In the genomic region with DNA sequence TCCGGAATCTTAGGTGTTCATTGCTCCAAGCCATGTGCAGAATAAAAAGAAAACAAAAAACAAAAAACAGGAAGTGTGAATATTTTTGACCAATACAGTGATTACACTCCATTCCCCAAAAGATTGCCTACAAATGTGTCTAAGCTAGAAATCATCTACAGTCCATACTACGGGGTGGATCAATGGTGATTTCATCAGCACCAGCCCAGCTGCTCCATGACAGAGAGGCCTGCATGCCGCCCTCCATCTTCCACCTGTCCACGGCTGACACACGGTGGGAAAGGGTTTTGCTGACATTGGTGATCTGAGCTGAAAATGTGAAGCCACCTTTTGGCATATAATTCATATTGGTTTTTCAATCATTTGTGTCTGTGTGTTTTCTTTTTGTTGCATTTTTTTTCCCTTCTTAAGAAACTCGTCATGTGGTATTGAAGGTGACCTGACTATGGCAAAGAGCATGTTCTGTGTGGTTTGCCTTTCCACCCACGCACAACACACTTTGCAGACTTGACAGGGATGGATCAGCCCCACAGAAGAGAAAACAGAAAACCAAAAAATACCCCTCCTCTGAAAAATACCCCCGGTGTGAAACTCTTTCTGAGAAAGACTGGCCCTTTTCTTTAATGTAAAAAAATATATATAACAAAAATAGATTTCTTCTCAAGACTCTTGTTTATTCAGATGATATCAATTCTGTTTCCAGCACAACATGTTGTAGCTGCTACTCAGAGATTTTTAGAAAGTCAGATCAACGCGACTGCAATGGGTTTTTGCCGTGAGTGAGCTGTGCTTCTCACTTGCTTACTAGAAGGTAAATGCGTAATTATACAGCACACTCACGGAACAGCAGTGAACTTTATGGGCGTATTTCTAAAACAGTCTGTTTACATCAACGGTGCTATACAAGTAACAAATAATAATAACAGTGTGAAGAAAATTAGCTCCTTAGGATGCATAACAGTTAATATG, we compare ENCODE assay signal across 17 cellular contexts.
A peak's percentile ranks its signal among the peaks of the same experiment; 100 is the strongest.
DNase-seq lines count a peak whose midpoint lies in the region; ATAC-seq, FAIRE-seq and TF ChIP-seq lines count a peak whose summit lies in the region.
"Had no signal": no experiment of that assay in that cellular context is flagged by ENCODE, and none has a peak within 500 bp of the region (broad histone marks: within the 10 kb centered on the region; RNA-seq: fewer than 3 reads in every experiment).

No MANE protein-coding gene starts in this region.

- ATAC-seq in activated CD8-positive, alpha-beta T cell treated with anti-CD3 and anti-CD28 coated beads for 36 hours: peak; percentile 73
- ATAC-seq: left lobe of liver, sciatic nerve had no signal

- POLR2A ChIA-PET in activated CD8-positive, alpha-beta T cell treated with anti-CD3 and anti-CD28 coated beads for 36 hours (lab: Charles Lee): interaction anchor here (0.7 to 7.4 kb wide), 21 partner anchors 13 to 1232 kb away, joined by 3 to 128 read pairs (median 4); partner anchors contain the start of gene ID2

- peak overlapping the region; percentile 48 for H3K4me3 Mint-ChIP-seq in activated CD8-positive, alpha-beta T cell treated with anti-CD3 and anti-CD28 coated beads for 36 hours
- H3K4me3 Mint-ChIP-seq in activated naive CD8-positive, alpha-beta T cell treated with anti-CD3 and anti-CD28 coated beads for 36 hours: peak overlapping the region; percentile 60
- H3K4me3 Mint-ChIP-seq: activated B cell treated with CpG ODN at 0.5 μM for 24 hours, brain, nephron progenitor cell had no signal

- CTCF ChIA-PET in activated CD8-positive, alpha-beta T cell treated with anti-CD3 and anti-CD28 coated beads for 36 hours (lab: Charles Lee): interaction anchor here (1.1 to 3.5 kb wide), 9 partner anchors 9 to 221 kb away, joined by 3 to 27 read pairs (median 6); no protein-coding TSS in a partner anchor

- peak; percentile 69 for FAIRE-seq in GM18507 (lab: Jason Lieb, UNC)
- FAIRE-seq: endothelial cell of umbilical vein had no signal

- intact Hi-C loops in activated CD8-positive, alpha-beta T cell treated with anti-CD3 and anti-CD28 coated beads for 36 hours (cut with micrococcal nuclease): loop anchor here (2.0 to 5.0 kb wide), 3 partner anchors 14 to 67 kb away; no protein-coding TSS in a partner anchor

- H3K9me3 Mint-ChIP-seq in activated CD8-positive, alpha-beta T cell treated with anti-CD3 and anti-CD28 coated beads for 36 hours: peaks cover 14% of the 10 kb centered on the region
- peaks cover 11% of the 10 kb centered on the region for H3K9me3 Mint-ChIP-seq in activated naive CD8-positive, alpha-beta T cell treated with anti-CD3 and anti-CD28 coated beads for 36 hours
- H3K9me3 Mint-ChIP-seq: activated B cell treated with CpG ODN at 0.5 μM for 24 hours, nephron progenitor cell had no signal

- no peaks in the 10 kb centered on the region for H3K27me3 Mint-ChIP-seq in activated CD8-positive, alpha-beta T cell treated with anti-CD3 and anti-CD28 coated beads for 36 hours
- H3K27me3 Mint-ChIP-seq in activated naive CD8-positive, alpha-beta T cell treated with anti-CD3 and anti-CD28 coated beads for 36 hours: no peaks in the 10 kb centered on the region
- H3K27me3 Mint-ChIP-seq: brain had no signal

- H3K36me3 Mint-ChIP-seq in activated CD8-positive, alpha-beta T cell treated with anti-CD3 and anti-CD28 coated beads for 36 hours (ENCODE audit: low read depth): peaks cover 50% of the 10 kb centered on the region
- peaks cover 46% of the 10 kb centered on the region for H3K36me3 Mint-ChIP-seq in activated naive CD8-positive, alpha-beta T cell treated with anti-CD3 and anti-CD28 coated beads for 36 hours
- H3K36me3 Mint-ChIP-seq: brain had no signal

- H3K4me1 Mint-ChIP-seq in activated CD8-positive, alpha-beta T cell treated with anti-CD3 and anti-CD28 coated beads for 36 hours (ENCODE audit: low read depth): peaks cover 76% of the 10 kb centered on the region
- H3K4me1 Mint-ChIP-seq in activated naive CD8-positive, alpha-beta T cell treated with anti-CD3 and anti-CD28 coated beads for 36 hours: peaks cover 80% of the 10 kb centered on the region
- H3K4me1 Mint-ChIP-seq: activated B cell treated with CpG ODN at 0.5 μM for 24 hours, brain had no signal

- DNase-seq in GM18507 (ENCODE audit: extremely low spot score, insufficient read length, low read depth): no peak
- peak; percentile 92 for DNase-seq in activated CD8-positive, alpha-beta T cell treated with anti-CD3 and anti-CD28 coated beads for 36 hours
- DNase-seq in activated naive CD8-positive, alpha-beta T cell treated with anti-CD3 and anti-CD28 coated beads for 36 hours: peak; percentile 69
- peak; percentile 68 for DNase-seq in stimulated activated CD4-positive, alpha-beta T cell treated with anti-CD3 and anti-CD28 coated beads, Interleukin-4, amount 100 ng/mL, for 24 hours
- DNase-seq in NCI-H2171 (lab: John Stamatoyannopoulos, UW): no peak
- DNase-seq in NCI-H524 treated with DMSO at 0.1 percent for 48 hours (lab: John Stamatoyannopoulos, UW): no peak
- no peak for DNase-seq in kidney glomerular epithelial cell (lab: John Stamatoyannopoulos, UW)
- DNase-seq in NCI-H526 treated with DMSO at 0.1 percent for 48 hours (lab: John Stamatoyannopoulos, UW): no peak
- DNase-seq: activated B cell treated with CpG ODN at 0.5 μM for 24 hours, head of caudate nucleus, NCI-H1694 treated with DMSO at 0.1 percent for 48 hours, nephron progenitor cell, SIG-M5 had no signal

- peak overlapping the region; percentile 97 for H3K27ac Mint-ChIP-seq in activated CD8-positive, alpha-beta T cell treated with anti-CD3 and anti-CD28 coated beads for 36 hours
- H3K27ac Mint-ChIP-seq in activated naive CD8-positive, alpha-beta T cell treated with anti-CD3 and anti-CD28 coated beads for 36 hours: peak overlapping the region; percentile 96
- H3K27ac Mint-ChIP-seq: activated B cell treated with CpG ODN at 0.5 μM for 24 hours, nephron progenitor cell had no signal

- no peak for TF ChIP-seq CTCF in activated CD8-positive, alpha-beta T cell treated with anti-CD3 and anti-CD28 coated beads for 36 hours (IDR thresholded peaks at IDR 0.05)

Comparison
In these comparisons a context has a peak if more than half of its experiments do, and no peak if none do; other contexts are left out.
1. DNase-seq: peak in activated CD8-positive, alpha-beta T cell treated with anti-CD3 and anti-CD28 coated beads for 36 hours (single experiment), activated naive CD8-positive, alpha-beta T cell treated with anti-CD3 and anti-CD28 coated beads for 36 hours (single experiment) and stimulated activated CD4-positive, alpha-beta T cell treated with anti-CD3 and anti-CD28 coated beads, Interleukin-4, amount 100 ng/mL, for 24 hours (single experiment); none in GM18507 (single experiment), NCI-H2171 (single experiment), NCI-H524 treated with DMSO at 0.1 percent for 48 hours (single experiment), kidney glomerular epithelial cell (single experiment) and NCI-H526 treated with DMSO at 0.1 percent for 48 hours (single experiment).